ENCODE assay signal across 18 cellular contexts in genomic region chr1:85368073-85368778, GRCh38.
DNase-seq lines count a peak whose midpoint lies in the region; ATAC-seq, FAIRE-seq and TF ChIP-seq lines count a peak whose summit lies in the region.
"Had no signal": no experiment of that assay in that cellular context is flagged by ENCODE, and none has a peak within 500 bp of the region (broad histone marks: within the 10 kb centered on the region; RNA-seq: fewer than 3 reads in every experiment).

No MANE protein-coding gene starts in this region.

- H3K4me3 ChIP-seq in SK-N-SH (ENCODE audit: low read depth in 2 of 2, low read length in 1 of 2), result no peak overlapping the region
- H3K4me3 ChIP-seq in astrocyte (ENCODE audit: insufficient read depth, low read depth, low read length), result no peak overlapping the region
- no peak overlapping the region for H3K4me3 ChIP-seq in mesenchymal stem cell (ENCODE audit: insufficient read depth in 1 of 2, low read depth in 1 of 2, low read length in 2 of 2)
- H3K4me3 ChIP-seq in thoracic aorta, result no peak overlapping the region
- H3K4me3 ChIP-seq: BLaER1, GM23248 had no signal

- no peaks in the 10 kb centered on the region for H3K27me3 ChIP-seq in SK-N-SH (ENCODE audit: insufficient read depth)
- no peaks in the 10 kb centered on the region for H3K27me3 ChIP-seq in astrocyte (ENCODE audit: insufficient read depth, low read length)
- no peaks in the 10 kb centered on the region for H3K27me3 ChIP-seq in mesenchymal stem cell (ENCODE audit: control insufficient read depth in 1 of 2, insufficient read depth in 1 of 2, low read length in 2 of 2)
- no peaks in the 10 kb centered on the region for H3K27me3 ChIP-seq in thoracic aorta (replicated peaks; ENCODE audit: insufficient read depth)
- H3K27me3 ChIP-seq: BLaER1 had no signal

- H2BK15ac ChIP-seq in mesenchymal stem cell (ENCODE audit: low read depth, poor library complexity, severe bottlenecking), result no peak overlapping the region

- TF ChIP-seq EP300 in SK-N-SH (IDR thresholded peaks at IDR 0.05; ENCODE audit: borderline replicate concordance in 1 of 2, low read depth in 1 of 2, low read length in 1 of 2), result no peak

- no peak overlapping the region for H2BK12ac ChIP-seq in mesenchymal stem cell (ENCODE audit: low read length in 2 of 2)

- no peak overlapping the region for H2BK5ac ChIP-seq in mesenchymal stem cell (ENCODE audit: low read depth, low read length, poor library complexity, severe bottlenecking)

- 0 out of 2 replicates have a peak overlapping the region, but pooled peaks have one; percentile 20 for H3K4me2 ChIP-seq in SK-N-SH
- no peak overlapping the region for H3K4me2 ChIP-seq in astrocyte (ENCODE audit: low read length)
- H3K4me2 ChIP-seq in mesenchymal stem cell (ENCODE audit: low read length, poor library complexity, severe bottlenecking), result no peak overlapping the region
- H3K4me2 ChIP-seq: BLaER1 had no signal

- peak overlapping the region; percentile 19 for H3K27ac Mint-ChIP-seq in astrocyte (ENCODE audit: unreplicated experiment)
- H3K27ac Mint-ChIP-seq: CD8-positive, alpha-beta memory T cell had no signal

- H3K9me3 ChIP-seq in SK-N-SH, result no peaks in the 10 kb centered on the region
- H3K9me3 ChIP-seq in astrocyte (ENCODE audit: insufficient read depth, low read depth, low read length), result no peaks in the 10 kb centered on the region
- no peaks in the 10 kb centered on the region for H3K9me3 ChIP-seq in mesenchymal stem cell (ENCODE audit: control insufficient read depth, low read length)
- no peaks in the 10 kb centered on the region for H3K9me3 ChIP-seq in thoracic aorta
- H3K9me3 ChIP-seq: BLaER1, Caco-2 had no signal

- no peak overlapping the region for H3K4me3 Mint-ChIP-seq in astrocyte (ENCODE audit: unreplicated experiment)
- H3K4me3 Mint-ChIP-seq: CD8-positive, alpha-beta memory T cell had no signal

- no peak for DNase-seq in SK-N-SH
- no peak for DNase-seq in astrocyte (ENCODE audit: low read depth)
- peak; percentile 13 for DNase-seq in mesenchymal stem cell
- no peak for DNase-seq in thoracic aorta (ENCODE audit: low spot score)
- DNase-seq in stimulated activated CD4-positive, alpha-beta T cell treated with anti-CD3 and anti-CD28 coated beads, Interleukin-2, amount 100 ng/mL, for 48 hours, result no peak
- DNase-seq: AML-193; Caco-2; CD8-positive, alpha-beta memory T cell; DMS53; GF-D8; GM23248 had no signal

- CTCF ChIA-PET in SK-N-SH (lab: Yijun Ruan, JAX), result no interaction called here

- H2AK5ac ChIP-seq in mesenchymal stem cell (ENCODE audit: low read length, severe bottlenecking), result no peak overlapping the region

- H3F3A ChIP-seq in SK-N-SH (replicated peaks; ENCODE audit: insufficient read depth), result peaks cover 53% of the 10 kb centered on the region

- peaks cover 9% of the 10 kb centered on the region for H3K79me1 ChIP-seq in mesenchymal stem cell (replicated peaks; ENCODE audit: low read length, poor library complexity, severe bottlenecking)

- H3K79me2 ChIP-seq in SK-N-SH (ENCODE audit: insufficient read depth) (peaks cover 88% of the 10 kb centered on the region), astrocyte (ENCODE audit: insufficient read depth, low read length) (peaks cover 82% of the 10 kb centered on the region)

- no peak for TF ChIP-seq RAD21 in SK-N-SH (IDR thresholded peaks at IDR 0.05; ENCODE audit: low read length)

- no peak overlapping the region for H3K4ac ChIP-seq in mesenchymal stem cell (ENCODE audit: low read depth in 1 of 2, low read length in 2 of 2)

- H3K9ac ChIP-seq in SK-N-SH (no peak overlapping the region; the same call in 1 of the 2 replicates), astrocyte (ENCODE audit: low read length) (no peak overlapping the region), mesenchymal stem cell (ENCODE audit: low read length) (no peak overlapping the region)
- H3K9ac ChIP-seq: BLaER1, GM23248 had no signal

- no peaks in the 10 kb centered on the region for H3K9me2 ChIP-seq in SK-N-SH

- H3K9me3 Mint-ChIP-seq in astrocyte (ENCODE audit: unreplicated experiment), result no peaks in the 10 kb centered on the region
- H3K9me3 Mint-ChIP-seq: CD8-positive, alpha-beta memory T cell had no signal

- H3K14ac ChIP-seq in mesenchymal stem cell (ENCODE audit: low read length in 2 of 2), result no peak overlapping the region

- no peak overlapping the region for H3K18ac ChIP-seq in mesenchymal stem cell (ENCODE audit: low read depth in 1 of 2, low read length in 2 of 2)

- WGBS in SK-N-SH (ENCODE audit: low lambda C conversion rate), result 87% methylated on average over 6 of the region's 6 CpGs
- WGBS in mesenchymal stem cell, result 91% methylated on average over 5 of the region's 6 CpGs

- H2AFZ ChIP-seq in SK-N-SH (ENCODE audit: low read depth) (no peak overlapping the region), astrocyte (ENCODE audit: low read depth, low read length) (no peak overlapping the region), mesenchymal stem cell (ENCODE audit: low read depth, low read length) (no peak overlapping the region)
- H2AFZ ChIP-seq: GM23248 had no signal

- H3K4me1 ChIP-seq in SK-N-SH (ENCODE audit: control insufficient read depth in 1 of 2, insufficient read depth in 2 of 2, low read depth in 1 of 2, low read length in 1 of 2), result peaks cover 12 to 76% of the 10 kb centered on the region in 2 experiments
- H3K4me1 ChIP-seq in astrocyte (ENCODE audit: insufficient read depth, low read length), result peaks cover 8% of the 10 kb centered on the region
- peaks cover 1% of the 10 kb centered on the region for H3K4me1 ChIP-seq in mesenchymal stem cell (ENCODE audit: control insufficient read depth, insufficient read depth, low read depth, low read length)
- H3K4me1 ChIP-seq in thoracic aorta (ENCODE audit: control insufficient read depth in 1 of 2, low read depth in 2 of 2), result peaks cover 11 to 52% of the 10 kb centered on the region in 2 donors
- H3K4me1 ChIP-seq: BLaER1, Caco-2 had no signal

- H4K91ac ChIP-seq in mesenchymal stem cell (ENCODE audit: low read length), result no peak overlapping the region

- TF ChIP-seq CTCF in SK-N-SH (IDR thresholded peaks at IDR 0.05) (no peak), astrocyte (IDR thresholded peaks at IDR 0.05; ENCODE audit: insufficient read depth, low read depth, low read length) (no peak), thoracic aorta (IDR thresholded peaks at IDR 0.05) (no peak)

- no peak overlapping the region for H3K23ac ChIP-seq in mesenchymal stem cell (ENCODE audit: low read length in 2 of 2)

- H3K36me3 Mint-ChIP-seq in astrocyte (ENCODE audit: low read depth, unreplicated experiment), result peaks cover 10% of the 10 kb centered on the region
- H3K36me3 Mint-ChIP-seq: CD8-positive, alpha-beta memory T cell had no signal

- no peak overlapping the region for H2BK120ac ChIP-seq in mesenchymal stem cell (ENCODE audit: low read depth, low read length)

- no peak overlapping the region for H4K8ac ChIP-seq in mesenchymal stem cell (ENCODE audit: low read length)

- H3K36me3 ChIP-seq in SK-N-SH (replicated peaks in 1 of 2; ENCODE audit: control insufficient read depth in 1 of 2, insufficient read depth in 2 of 2, low read length in 1 of 2) (peaks cover 0 to 3% of the 10 kb centered on the region in 2 experiments), astrocyte (ENCODE audit: insufficient read depth, low read length) (no peaks in the 10 kb centered on the region), mesenchymal stem cell (ENCODE audit: control insufficient read depth in 1 of 2, insufficient read depth in 2 of 2, low read depth in 1 of 2, low read length in 2 of 2) (no peaks in the 10 kb centered on the region), thoracic aorta (no peaks in the 10 kb centered on the region)
- H3K36me3 ChIP-seq: BLaER1 had no signal

- POLR2A ChIA-PET in SK-N-SH (lab: Yijun Ruan, JAX), result no interaction called here

- H3K27me3 Mint-ChIP-seq in astrocyte (ENCODE audit: low read depth, unreplicated experiment), result no peaks in the 10 kb centered on the region

- H4K20me1 ChIP-seq in SK-N-SH (ENCODE audit: insufficient read depth), result no peaks in the 10 kb centered on the region
- peaks cover 7% of the 10 kb centered on the region for H4K20me1 ChIP-seq in astrocyte (ENCODE audit: insufficient read depth, low read length)
- H4K20me1 ChIP-seq: BLaER1 had no signal

- no peak for FAIRE-seq in astrocyte (lab: Jason Lieb, UNC)
- FAIRE-seq: H54, HTR-8/SVneo had no signal

- ATAC-seq in SK-N-SH treated with all-trans-retinoic acid at 6 μM for 48 hours (no peak), thoracic aorta (ENCODE audit: insufficient number of reproducible peaks, low FRiP score, low read depth) (no peak), esophagus mucosa (no peak), GM18517 (IDR thresholded peaks at IDR 0.05; ENCODE audit: unreplicated experiment) (no peak)

- peak overlapping the region in 1 of 2 experiments; percentile 94; a peak in 3 of 4 replicates for H3K27ac ChIP-seq in SK-N-SH (ENCODE audit: low read depth in 2 of 2, low read length in 1 of 2)
- H3K27ac ChIP-seq in astrocyte (ENCODE audit: low read depth, low read length), result no peak overlapping the region
- H3K27ac ChIP-seq in mesenchymal stem cell (ENCODE audit: low read length, poor library complexity, severe bottlenecking), result no peak overlapping the region
- peak overlapping the region; percentile 25 to 39 for H3K27ac ChIP-seq in thoracic aorta
- H3K27ac ChIP-seq: 22Rv1, BLaER1 had no signal

- peaks cover 36% of the 10 kb centered on the region for H3K4me1 Mint-ChIP-seq in astrocyte (ENCODE audit: low read depth, unreplicated experiment)
- H3K4me1 Mint-ChIP-seq: CD8-positive, alpha-beta memory T cell had no signal

TF ChIP-seq in SK-N-SH, 30 proteins besides CTCF, POLR2A, EP300 and RAD21:
- TF ChIP-seq SMC3 (IDR thresholded peaks at IDR 0.05; ENCODE audit: low read depth, low read length) (no peak), RCOR1 (IDR thresholded peaks at IDR 0.05; ENCODE audit: low read length) (no peak), ELF1 (IDR thresholded peaks at IDR 0.05) (no peak), JUND (IDR thresholded peaks at IDR 0.05) (no peak), NFIC (IDR thresholded peaks at IDR 0.05; ENCODE audit: borderline replicate concordance) (no peak), NRF1 (IDR thresholded peaks at IDR 0.05; ENCODE audit: low read depth, low read length) (no peak)

TF ChIP-seq in SK-N-SH treated with all-trans-retinoic acid at 6 μM for 48 hours, 23 proteins besides CTCF, POLR2A, EP300 and RAD21 (continues in another document):
- TF ChIP-seq POU6F1 (CRISPR knock-in tag; IDR thresholded peaks at IDR 0.05; ENCODE audit: borderline replicate concordance, low read depth), result no peak
- TF ChIP-seq TCF4 (CRISPR knock-in tag; IDR thresholded peaks at IDR 0.05; ENCODE audit: borderline replicate concordance), result no peak
- no peak for TF ChIP-seq SNAI2 (CRISPR knock-in tag; IDR thresholded peaks at IDR 0.05)

Comparison
In these comparisons a context has a peak if more than half of its experiments do, and no peak if none do; other contexts are left out.
1. H3K27ac ChIP-seq: peak in thoracic aorta (2 of 2); none in astrocyte (single experiment) and mesenchymal stem cell (single experiment).